ENCODE assay signal across 8 cellular contexts in genomic region chrX:102659790-102660757, GRCh38.
DNase-seq lines count a peak whose midpoint lies in the region; ATAC-seq and TF ChIP-seq lines count a peak whose summit lies in the region.

No MANE protein-coding gene starts in this region.

- ATAC-seq in GM19351 (IDR thresholded peaks at IDR 0.05; ENCODE audit: unreplicated experiment) (peak; percentile 98), HG03521 (IDR thresholded peaks at IDR 0.05; ENCODE audit: unreplicated experiment) (peak; percentile 94)

- H3K4me3 ChIP-seq in neutrophil (ENCODE audit: low read depth in 1 of 2, low read length in 1 of 2) = peak overlapping the region; percentile 63 to 67

- no peaks in the 10 kb centered on the region for H3K36me3 ChIP-seq in neutrophil

- H3K9me3 ChIP-seq in neutrophil = no peaks in the 10 kb centered on the region

- DNase-seq in AG09319 (ENCODE audit: extremely low read depth, low read depth) (no peak), OCI-M1 (lab: John Stamatoyannopoulos, UW) (peak; percentile 84), activated gamma-delta T cell treated with Interleukin-2 at 50 U/mL for 16 hours (peak; percentile 78), germinal center (ENCODE audit: low spot score) (peak; percentile 66), stromal cell of bone marrow (ENCODE audit: low read depth) (peak; percentile 31)

- H3K4me1 ChIP-seq in neutrophil (ENCODE audit: control insufficient read depth in 1 of 2, insufficient read depth in 1 of 2, low read depth in 1 of 2, low read length in 1 of 2) = peaks cover 0 to 9% of the 10 kb centered on the region in 2 experiments

- no peaks in the 10 kb centered on the region for H3K27me3 ChIP-seq in neutrophil

- TF ChIP-seq CTCF in AG09319 (IDR thresholded peaks at IDR 0.05; ENCODE audit: low read depth, low read length) = peak; percentile 7
- no peak for TF ChIP-seq CTCF in neutrophil (IDR thresholded peaks at IDR 0.05)

- H3K27ac ChIP-seq in neutrophil = peak overlapping the region; percentile 69
